1 cellular context compared by ENCODE assay signal in the genomic region with DNA sequence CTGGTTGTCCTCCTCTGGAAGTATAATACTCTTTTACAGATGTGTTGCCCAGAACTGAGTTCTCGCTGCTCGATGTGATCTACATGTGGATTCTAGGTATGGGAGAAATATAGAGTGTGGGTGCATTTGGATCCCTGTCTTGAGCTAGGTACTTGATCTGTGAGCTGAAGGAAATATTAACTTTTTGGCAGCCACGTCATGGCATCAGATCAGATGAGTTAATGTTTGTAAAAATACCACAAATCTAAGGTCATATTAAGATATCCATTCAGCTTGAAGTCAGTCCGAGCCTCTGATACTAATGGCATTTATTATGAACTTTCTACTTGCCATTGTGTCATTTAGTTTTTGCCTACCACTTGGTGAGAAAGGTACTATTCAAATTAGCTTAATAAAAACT.
TF ChIP-seq lines count a peak whose summit lies in the region.

No MANE protein-coding gene starts in this region.

TF ChIP-seq in endothelial cell of umbilical vein, 7 proteins besides CTCF, POLR2A, EP300 and RAD21:
- TF ChIP-seq MYC (IDR thresholded peaks at IDR 0.05; ENCODE audit: low read depth, low read length) (no peak), EZH2 (IDR thresholded peaks at IDR 0.05; ENCODE audit: borderline replicate concordance, low read depth, low read length, severe bottlenecking) (no peak), JUN (IDR thresholded peaks at IDR 0.05; ENCODE audit: borderline replicate concordance, insufficient read depth, insufficient read length, low read depth) (no peak), FOS (IDR thresholded peaks at IDR 0.05; ENCODE audit: borderline replicate concordance, insufficient read depth, low read length) (no peak), GATA2 (IDR thresholded peaks at IDR 0.05; ENCODE audit: insufficient read depth, insufficient read length, low read depth, low read length) (no peak), POLR2AphosphoS5 (IDR thresholded peaks at IDR 0.05; ENCODE audit: insufficient read depth, low read depth, low read length) (no peak)
- TF ChIP-seq, protein P1, sequence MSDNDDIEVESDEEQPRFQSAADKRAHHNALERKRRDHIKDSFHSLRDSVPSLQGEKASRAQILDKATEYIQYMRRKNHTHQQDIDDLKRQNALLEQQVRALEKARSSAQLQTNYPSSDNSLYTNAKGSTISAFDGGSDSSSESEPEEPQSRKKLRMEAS (IDR thresholded peaks at IDR 0.05; ENCODE audit: insufficient read depth, insufficient read length), result no peak
